Comparison of ENCODE assay signal across 21 cellular contexts in genomic region chr6:148805767-148806166, GRCh38. TPM values are rescaled to one million over a fixed set of nuclear protein-coding genes. Genes with fewer than 3 reads are reported as not detected.
DNase-seq lines count a peak whose midpoint lies in the region; ATAC-seq and TF ChIP-seq lines count a peak whose summit lies in the region.
"Had no signal": no experiment of that assay in that cellular context is flagged by ENCODE, and none has a peak within 500 bp of the region (broad histone marks: within the 10 kb centered on the region; RNA-seq: fewer than 3 reads in every experiment).

No MANE protein-coding gene starts in this region.

- no peaks in the 10 kb centered on the region for H3K36me3 ChIP-seq in mammary epithelial cell (ENCODE audit: insufficient read depth, low read length)
- no peaks in the 10 kb centered on the region for H3K36me3 ChIP-seq in SK-N-MC (ENCODE audit: insufficient read depth, low read length)
- no peaks in the 10 kb centered on the region for H3K36me3 ChIP-seq in thyroid gland
- H3K36me3 ChIP-seq in endodermal cell (ENCODE audit: control insufficient read depth, insufficient read depth, low read length), result no peaks in the 10 kb centered on the region
- H3K36me3 ChIP-seq: BLaER1, Peyer's patch had no signal

- intact Hi-C loops in mammary epithelial cell (cut with micrococcal nuclease), result no loop called here
- intact Hi-C loops in MCF 10A (cut with micrococcal nuclease), result no loop called here
- intact Hi-C loops in left colon (cut with DNase I, micrococcal nuclease), result no loop called here
- intact Hi-C loops in thyroid gland (cut with DNase I), result no loop called here

- dilution Hi-C loops in mammary epithelial cell (cut with HindIII; ENCODE audit: low sequenced_read_pairs), result loop anchor here (5.0 kb wide), 1 partner anchor 42 kb away; no protein-coding TSS in a partner anchor

- H3K4me3 ChIP-seq in mammary epithelial cell (replicated peaks in 1 of 3; ENCODE audit: insufficient read depth in 1 of 3, low read depth in 2 of 3, low read length in 3 of 3) (no peak overlapping the region), SK-N-MC (peak overlapping the region; percentile 31), thyroid gland (replicated peaks in 1 of 3) (no peak overlapping the region), endodermal cell (ENCODE audit: low read length) (no peak overlapping the region)
- H3K4me3 ChIP-seq: BLaER1, GM12878, Peyer's patch had no signal

- H3K27me3 ChIP-seq in mammary epithelial cell (ENCODE audit: insufficient read depth, low read length), result no peaks in the 10 kb centered on the region
- H3K27me3 ChIP-seq in thyroid gland, result no peaks in the 10 kb centered on the region
- no peaks in the 10 kb centered on the region for H3K27me3 ChIP-seq in endodermal cell (ENCODE audit: control insufficient read depth, insufficient read depth, low read length, poor library complexity, severe bottlenecking)
- H3K27me3 ChIP-seq: BLaER1, Peyer's patch had no signal

- CTCF ChIA-PET in mammary epithelial cell (lab: Charles Lee; ENCODE audit: low non-redundant PET) (no interaction called here), MCF 10A (lab: Yijun Ruan, JAX) (interaction anchor here (0.6 kb wide), 1 partner anchor 28 kb away, joined by 3 read pairs; no protein-coding TSS in a partner anchor)

- H3K4me1 Mint-ChIP-seq in MCF 10A (ENCODE audit: insufficient read depth, unreplicated experiment) (peaks cover 9% of the 10 kb centered on the region), endodermal cell (peaks cover 6% of the 10 kb centered on the region)

- POLR2A ChIA-PET in MCF 10A (lab: Yijun Ruan, JAX), result no interaction called here

- DNase-seq in mammary epithelial cell (no peak), MCF 10A (ENCODE audit: unreplicated experiment) (no peak), SK-N-MC (ENCODE audit: low read depth, low spot score) (no peak), left colon (no peak), thyroid gland (no peak), endodermal cell (no peak), NCI-H748 (lab: John Stamatoyannopoulos, UW; ENCODE audit: unreplicated experiment) (no peak)
- DNase-seq: CD4-positive, alpha-beta memory T cell; GF-D8; H7; NCI-H1092 treated with DMSO at 0.1 percent for 48 hours; NCI-H146; NCI-H2081; NCI-H2227 treated with DMSO at 0.1 percent for 48 hours; NCI-H526 treated with DMSO at 0.1 percent for 48 hours; Peyer's patch had no signal

- BruUV-seq in mammary epithelial cell (replicated peaks; lab: Mats Ljungman, UMichigan) (no TSS peak), MCF 10A (replicated peaks; lab: Mats Ljungman, UMichigan) (no TSS peak)

- H4K20me1 ChIP-seq in mammary epithelial cell (ENCODE audit: insufficient read depth, low read length), result no peaks in the 10 kb centered on the region
- H4K20me1 ChIP-seq: BLaER1 had no signal

- H3K36me3 Mint-ChIP-seq in MCF 10A (ENCODE audit: insufficient read depth, unreplicated experiment), result no peaks in the 10 kb centered on the region
- peaks cover 3% of the 10 kb centered on the region for H3K36me3 Mint-ChIP-seq in endodermal cell (ENCODE audit: low read depth)

- in situ Hi-C loops in mammary epithelial cell (cut with MboI; ENCODE audit: low sequenced_read_pairs in 2 of 2), result no loop called here

- TF ChIP-seq POLR2A in thyroid gland (IDR thresholded peaks at IDR 0.05), result no peak

- H3K9ac ChIP-seq in mammary epithelial cell (ENCODE audit: insufficient read depth, low read length) (no peak overlapping the region), SK-N-MC (ENCODE audit: insufficient read length) (peak overlapping the region; percentile 24), endodermal cell (ENCODE audit: extremely low read depth, low read length, poor library complexity, severe bottlenecking) (no peak overlapping the region)
- H3K9ac ChIP-seq: BLaER1 had no signal

- H3K27ac ChIP-seq in mammary epithelial cell (ENCODE audit: insufficient read depth, low read depth, low read length) (no peak overlapping the region), SK-N-MC (no peak overlapping the region), thyroid gland (peak overlapping the region in 2 of 3 donors; percentile 46 to 60), endodermal cell (ENCODE audit: low read depth, low read length) (no peak overlapping the region)
- H3K27ac ChIP-seq: BLaER1, HL-60, Peyer's patch had no signal

- H2AFZ ChIP-seq in mammary epithelial cell (ENCODE audit: low read depth, low read length), result no peak overlapping the region

- H3K4me1 ChIP-seq in mammary epithelial cell (ENCODE audit: insufficient read depth, low read length) (peaks cover 2% of the 10 kb centered on the region), thyroid gland (peaks cover 29 to 32% of the 10 kb centered on the region in 2 donors), endodermal cell (ENCODE audit: control insufficient read depth, insufficient read depth, low read length) (no peaks in the 10 kb centered on the region)
- H3K4me1 ChIP-seq: Peyer's patch had no signal

- H3K27me3 Mint-ChIP-seq in MCF 10A (ENCODE audit: insufficient read depth, unreplicated experiment), result no peaks in the 10 kb centered on the region
- H3K27me3 Mint-ChIP-seq in endodermal cell (ENCODE audit: insufficient read depth), result no peaks in the 10 kb centered on the region

- H3K4me3 Mint-ChIP-seq in MCF 10A (ENCODE audit: unreplicated experiment) (no peak overlapping the region), endodermal cell (no peak overlapping the region)
- H3K4me3 Mint-ChIP-seq: CD4-positive, alpha-beta memory T cell had no signal

- H3K9me3 ChIP-seq in mammary epithelial cell (replicated peaks; ENCODE audit: insufficient read depth, low read length), result no peaks in the 10 kb centered on the region
- H3K9me3 ChIP-seq in SK-N-MC (ENCODE audit: low read depth, low read length), result no peaks in the 10 kb centered on the region
- no peaks in the 10 kb centered on the region for H3K9me3 ChIP-seq in thyroid gland
- H3K9me3 ChIP-seq in endodermal cell (ENCODE audit: control insufficient read depth, low read length), result no peaks in the 10 kb centered on the region
- H3K9me3 ChIP-seq: BLaER1, Peyer's patch had no signal

- WGBS in mammary epithelial cell (ENCODE audit: low coverage, missing lambda C conversion rate), result 82% methylated on average over 4 of the region's 4 CpGs
- 34 to 40% methylated on average over 4 of the region's 4 CpGs for WGBS in thyroid gland, 2 donors
- WGBS in endodermal cell (ENCODE audit: insufficient coverage in 1 of 2, insufficient read length in 1 of 2), 2 experiments, result 96 to 100% methylated on average over 1 to 4 of the region's 4 CpGs

- TF ChIP-seq CTCF in mammary epithelial cell (conservative IDR thresholded peaks at IDR 0.05 in 1 of 2, IDR thresholded peaks at IDR 0.05 in 1 of 2; ENCODE audit: extremely low read depth in 1 of 2, insufficient read depth in 1 of 2, low read depth in 1 of 2, low read length in 2 of 2) (no peak), MCF 10A (IDR thresholded peaks at IDR 0.05; ENCODE audit: unreplicated experiment) (no peak), thyroid gland (IDR thresholded peaks at IDR 0.05) (no peak), endodermal cell (conservative IDR thresholded peaks at IDR 0.05) (no peak)

- H3K9me3 Mint-ChIP-seq in MCF 10A (ENCODE audit: unreplicated experiment) (no peaks in the 10 kb centered on the region), endodermal cell (no peaks in the 10 kb centered on the region)
- H3K9me3 Mint-ChIP-seq: CD4-positive, alpha-beta memory T cell had no signal

- ATAC-seq in left colon (peak; percentile 30), HG03159 (IDR thresholded peaks at IDR 0.05; ENCODE audit: unreplicated experiment) (no peak)
- ATAC-seq: GM12878, Right ventricle myocardium inferior had no signal

- peak overlapping the region; percentile 15 for H3K4me2 ChIP-seq in mammary epithelial cell (ENCODE audit: insufficient read depth, low read depth, low read length)
- H3K4me2 ChIP-seq: BLaER1 had no signal

- H3K79me2 ChIP-seq in mammary epithelial cell (ENCODE audit: insufficient read depth, low read length), result no peaks in the 10 kb centered on the region

- no peak overlapping the region for H3K27ac Mint-ChIP-seq in MCF 10A (ENCODE audit: low read depth, unreplicated experiment)
- H3K27ac Mint-ChIP-seq in endodermal cell, result no peak overlapping the region
- H3K27ac Mint-ChIP-seq: CD4-positive, alpha-beta memory T cell had no signal

RNA-seq across cellular contexts. Expression of gene UST, which starts 58.9 kb away (rescaled TPM):
- 10 to 100 TPM; 13.0 to 22.2 TPM for total RNA-seq in mammary epithelial cell
- 6.2 TPM for polyA plus RNA-seq in mammary epithelial cell
- 12.5 TPM for polyA minus RNA-seq in mammary epithelial cell
- total RNA-seq in MCF 10A (2022), result 10.0 and 10.8 TPM in 2 replicates
- 1 to 10 TPM; 2.2 to 4.6 TPM for total RNA-seq in left colon
- 10 to 100 TPM; 73.4 to 91.2 (median 81.4) TPM for total RNA-seq in thyroid gland
- total RNA-seq in endodermal cell, result 10 to 100 TPM; 15.3 to 16.3 TPM
- 16.6 TPM for polyA plus RNA-seq in endodermal cell (2013, experiment 1 of 2)
- 15.3 TPM for polyA plus RNA-seq in endodermal cell (2013, experiment 2 of 2)

Comparison
In these comparisons a context has a peak if more than half of its experiments do, and no peak if none do; other contexts are left out.
1. H3K27ac ChIP-seq: peak in thyroid gland (2 of 3); none in mammary epithelial cell (single experiment), SK-N-MC (single experiment) and endodermal cell (single experiment).